ENCODE assay signal across 15 cellular contexts in genomic region chr22:37662039-37662438, GRCh38. TPM values are rescaled to one million over a fixed set of nuclear protein-coding genes. Genes with fewer than 3 reads are reported as not detected.
DNase-seq lines count a peak whose midpoint lies in the region; ATAC-seq, FAIRE-seq and TF ChIP-seq lines count a peak whose summit lies in the region.
"Had no signal": no experiment of that assay in that cellular context is flagged by ENCODE, and none has a peak within 500 bp of the region (broad histone marks: within the 10 kb centered on the region; RNA-seq: fewer than 3 reads in every experiment).

No MANE protein-coding gene starts in this region.

- H3K4me3 ChIP-seq in HepG2 (replicated peaks in 1 of 3; ENCODE audit: insufficient read depth in 1 of 3, low read depth in 2 of 3, low read length in 3 of 3) (peak overlapping the region in 1 of 3 experiments; percentile 97; a peak in 1 of 6 replicates), right lobe of liver (no peak overlapping the region), osteoblast (ENCODE audit: insufficient read depth, low read length) (no peak overlapping the region)
- H3K4me3 ChIP-seq in CD8-positive, alpha-beta memory T cell (ENCODE audit: low read length), result no peak overlapping the region

- POLR2A ChIA-PET in HepG2 (lab: Yijun Ruan, JAX), result interaction anchor here (0.6 to 11.2 kb wide), 16 partner anchors 9 to 148 kb away, joined by 3 to 242 read pairs (median 4); partner anchors contain the start of genes GGA1, LGALS1, NOL12 and SH3BP1
- POLR2A ChIA-PET in CD8-positive, alpha-beta memory T cell (lab: Charles Lee), result interaction anchor here (0.9 to 1.5 kb wide), 4 partner anchors 9 to 19 kb away, joined by 3 to 5 read pairs (median 3); partner anchors contain the start of gene LGALS1

- no peaks in the 10 kb centered on the region; a peak in 1 of 5 replicates for H3K27me3 ChIP-seq in HepG2 (ENCODE audit: control insufficient read depth in 1 of 2, insufficient read depth in 2 of 2, low read length in 2 of 2)
- no peaks in the 10 kb centered on the region for H3K27me3 ChIP-seq in right lobe of liver
- H3K27me3 ChIP-seq in osteoblast (ENCODE audit: insufficient read depth, low read length), result no peaks in the 10 kb centered on the region
- no peaks in the 10 kb centered on the region for H3K27me3 ChIP-seq in CD8-positive, alpha-beta memory T cell (ENCODE audit: insufficient read depth, low read length, poor library complexity, severe bottlenecking)
- H3K27me3 ChIP-seq: BE2C had no signal

- in situ Hi-C loops in HepG2 (cut with HindIII; ENCODE audit: extremely low pct_ligation_motif_present, low pct_unique_long_range_greater_than_20kb), result no loop called here

- H3K27ac Mint-ChIP-seq in brain, result peak overlapping the region; percentile 63 to 93 (median 84)
- peak overlapping the region in 1 of 8 donors; percentile 29 for H3K27ac Mint-ChIP-seq in CD8-positive, alpha-beta memory T cell

- H4K20me1 ChIP-seq in HepG2 (ENCODE audit: insufficient read depth, low read length), result peaks cover 59% of the 10 kb centered on the region
- H4K20me1 ChIP-seq in osteoblast (ENCODE audit: insufficient read depth, low read length), result peaks cover 19% of the 10 kb centered on the region

- no peak for DNase-seq in HepG2 (ENCODE audit: low spot score)
- no peak for DNase-seq in right lobe of liver
- DNase-seq in osteoblast (ENCODE audit: insufficient read length, low spot score, missing footprints), result peak; percentile 31
- DNase-seq in GM19238 (ENCODE audit: insufficient read length, low spot score), result no peak
- no peak for DNase-seq in CD8-positive, alpha-beta memory T cell
- no peak for DNase-seq in KG1 (lab: John Stamatoyannopoulos, UW)
- DNase-seq: activated CD8-positive, alpha-beta memory T cell treated with anti-CD3 and anti-CD28 coated beads, Interleukin-2, amount 50 U/mL, for 48 hours; naive thymus-derived CD8-positive, alpha-beta T cell; NK-92 treated with Interleukin-12 subunit alpha and Interleukin-12 subunit beta, amount 100 ng/mL, for 24 hours; stimulated activated naive CD8-positive, alpha-beta T cell treated with anti-CD3 and anti-CD28 coated beads, Interleukin-15, amount 100 ng/mL, for 72 hours had no signal

- TF ChIP-seq RAD21 in HepG2 (CRISPR knock-in tag; IDR thresholded peaks at IDR 0.05), result no peak

- CTCF ChIA-PET in HepG2 (lab: Yijun Ruan, JAX; ENCODE audit: low intra/inter-chr PET ratio, low total read pairs), result interaction anchor here (1.9 kb wide), 1 partner anchor 20 kb away, joined by 7 read pairs; no protein-coding TSS in a partner anchor
- CTCF ChIA-PET in CD8-positive, alpha-beta memory T cell (lab: Charles Lee), result interaction anchor here (1.1 to 20.3 kb wide), 8 partner anchors 10 to 201 kb away, joined by 4 to 285 read pairs (median 5); partner anchors contain the start of genes LGALS1, NOL12 and SH3BP1

- WGBS in HepG2 (ENCODE audit: low lambda C conversion rate), result 53% methylated on average over 5 of the region's 5 CpGs
- 78% methylated on average over 4 of the region's 5 CpGs for WGBS in right lobe of liver (ENCODE audit: insufficient coverage, low coverage, low lambda C conversion rate, missing lambda C conversion rate)

- peak overlapping the region; percentile 44 for H3K4me2 ChIP-seq in HepG2 (ENCODE audit: low read depth, low read length)
- no peak overlapping the region for H3K4me2 ChIP-seq in osteoblast (ENCODE audit: insufficient read depth, low read length)

- H3K27ac ChIP-seq in HepG2 (ENCODE audit: extremely low read length, insufficient read depth, low read length) (peak overlapping the region; percentile 41), right lobe of liver (no peak overlapping the region), osteoblast (ENCODE audit: low read depth, low read length) (no peak overlapping the region)
- no peak overlapping the region for H3K27ac ChIP-seq in CD8-positive, alpha-beta memory T cell (ENCODE audit: low read depth, low read length)

- intact Hi-C loops in HepG2 (cut with micrococcal nuclease; ENCODE audit: unreplicated experiment) (no loop called here), right lobe of liver (cut with DNase I) (no loop called here)

- no peak overlapping the region for H2AFZ ChIP-seq in HepG2 (ENCODE audit: low read length)
- no peak overlapping the region for H2AFZ ChIP-seq in osteoblast (ENCODE audit: low read length)

- H3K4me3 Mint-ChIP-seq in brain, result peak overlapping the region; percentile 46 to 71 (median 64)
- no peak overlapping the region for H3K4me3 Mint-ChIP-seq in CD8-positive, alpha-beta memory T cell
- H3K4me3 Mint-ChIP-seq: stimulated activated naive CD8-positive, alpha-beta T cell treated with anti-CD3 and anti-CD28 coated beads, Interleukin-15, amount 100 ng/mL, for 72 hours had no signal

- TF ChIP-seq EP300 in HepG2 (IDR thresholded peaks at IDR 0.05; ENCODE audit: low read depth in 2 of 2, low read length in 2 of 2) (no peak), HepG2 (CRISPR knock-in tag; IDR thresholded peaks at IDR 0.05; ENCODE audit: borderline replicate concordance) (no peak)

- no peak for FAIRE-seq in HepG2 (lab: Jason Lieb, UNC)
- FAIRE-seq: H1 had no signal

- TF ChIP-seq CTCF in HepG2 (CRISPR knock-in tag; IDR thresholded peaks at IDR 0.05) (no peak), right lobe of liver (IDR thresholded peaks at IDR 0.05) (no peak), brain (conservative IDR thresholded peaks at IDR 0.05) (no peak), osteoblast (IDR thresholded peaks at IDR 0.05; ENCODE audit: extremely low read depth, low read depth, low read length) (no peak)

- peaks cover 0 to 4% (median 0%) of the 10 kb centered on the region in 5 experiments for H3K9me3 Mint-ChIP-seq in brain
- H3K9me3 Mint-ChIP-seq in CD8-positive, alpha-beta memory T cell, result no peaks in the 10 kb centered on the region
- H3K9me3 Mint-ChIP-seq: naive thymus-derived CD8-positive, alpha-beta T cell; stimulated activated naive CD8-positive, alpha-beta T cell treated with anti-CD3 and anti-CD28 coated beads, Interleukin-15, amount 100 ng/mL, for 72 hours; T-helper 1 cell treated with Interleukin-12 subunit alpha and Interleukin-12 subunit beta and Interleukin-4 antibody, amounts not matched to agents 30 μg/mL and 1 μg/mL, for 36 hours had no signal

- ATAC-seq in HepG2 (no peak), right lobe of liver (no peak), HG03460 (IDR thresholded peaks at IDR 0.05; ENCODE audit: unreplicated experiment) (no peak)
- ATAC-seq: naive thymus-derived CD8-positive, alpha-beta T cell; stimulated activated naive CD8-positive, alpha-beta T cell treated with anti-CD3 and anti-CD28 coated beads, Interleukin-15, amount 100 ng/mL, for 72 hours had no signal

- H3K79me2 ChIP-seq in HepG2 (ENCODE audit: insufficient read depth, low read length), result peaks cover 65% of the 10 kb centered on the region
- peaks cover 59% of the 10 kb centered on the region for H3K79me2 ChIP-seq in osteoblast (ENCODE audit: insufficient read depth, low read length)

- H3K4me1 ChIP-seq in HepG2 (ENCODE audit: insufficient read depth, low read length) (peaks cover 64% of the 10 kb centered on the region), right lobe of liver (peaks cover 0 to 39% (median 16%) of the 10 kb centered on the region in 4 donors), osteoblast (ENCODE audit: insufficient read depth, low read length) (peaks cover 27% of the 10 kb centered on the region)
- H3K4me1 ChIP-seq in CD8-positive, alpha-beta memory T cell (ENCODE audit: insufficient read depth, low read length), result peaks cover 31% of the 10 kb centered on the region

- H3K9me3 ChIP-seq in HepG2 (ENCODE audit: low read length), result no peaks in the 10 kb centered on the region
- H3K9me3 ChIP-seq in right lobe of liver, result no peaks in the 10 kb centered on the region
- H3K9me3 ChIP-seq in osteoblast (ENCODE audit: low read depth, low read length), result no peaks in the 10 kb centered on the region
- H3K9me3 ChIP-seq in CD8-positive, alpha-beta memory T cell (ENCODE audit: low read length), result no peaks in the 10 kb centered on the region
- H3K9me3 ChIP-seq: BE2C had no signal

- H3K36me3 ChIP-seq in HepG2 (replicated peaks in 1 of 2; ENCODE audit: control insufficient read depth in 1 of 2, insufficient read depth in 2 of 2, low read length in 2 of 2) (peaks cover 17 to 29% of the 10 kb centered on the region in 2 experiments), right lobe of liver (peaks cover 0 to 18% (median 9%) of the 10 kb centered on the region in 4 donors), osteoblast (ENCODE audit: insufficient read depth, low read length) (peaks cover 4% of the 10 kb centered on the region)
- H3K36me3 ChIP-seq in CD8-positive, alpha-beta memory T cell (ENCODE audit: insufficient read depth, low read length), result no peaks in the 10 kb centered on the region

- H3K4me1 Mint-ChIP-seq in brain, result peaks cover 42% of the 10 kb centered on the region
- H3K4me1 Mint-ChIP-seq in CD8-positive, alpha-beta memory T cell, result peaks cover 34 to 47% (median 36%) of the 10 kb centered on the region in 3 donors

- TF ChIP-seq POLR2A in HepG2 (IDR thresholded peaks at IDR 0.05; ENCODE audit: insufficient read depth in 1 of 2, low read depth in 2 of 2, low read length in 2 of 2), result no peak
- TF ChIP-seq POLR2A in right lobe of liver (IDR thresholded peaks at IDR 0.05), result no peak

- H3K27me3 Mint-ChIP-seq in brain, result peaks cover 12% of the 10 kb centered on the region
- no peaks in the 10 kb centered on the region for H3K27me3 Mint-ChIP-seq in CD8-positive, alpha-beta memory T cell
- H3K27me3 Mint-ChIP-seq: naive thymus-derived CD8-positive, alpha-beta T cell; stimulated activated naive CD8-positive, alpha-beta T cell treated with anti-CD3 and anti-CD28 coated beads, Interleukin-15, amount 100 ng/mL, for 72 hours had no signal

- BruUV-seq in HepG2 (replicated peaks; lab: Mats Ljungman, UMichigan), result no TSS peak

- H3K36me3 Mint-ChIP-seq in brain, result peaks cover 17% of the 10 kb centered on the region
- H3K36me3 Mint-ChIP-seq in CD8-positive, alpha-beta memory T cell, result peaks cover 0 to 10% (median 0%) of the 10 kb centered on the region in 3 donors

- H3K9ac ChIP-seq in HepG2 (ENCODE audit: insufficient read depth, low read depth, low read length), result 0 out of 2 replicates have a peak overlapping the region, but pooled peaks have one; percentile 25

RNA-seq across cellular contexts. Expression of gene PDXP, which starts 3.5 kb away (rescaled TPM):
- total RNA-seq in HepG2 (2016; rRNA removed; fragmentation: Illumina TruSeq; extraction: Trizol) (46.1 and 58.2 TPM in 2 replicates), right lobe of liver (10 to 100 TPM; 15.7 to 63.4 (median 34.4) TPM), osteoblast (5.0 and 5.8 TPM in 2 replicates)
- 62.9 and 64.6 TPM in 2 replicates for total RNA-seq in HepG2 (2016; cell fraction: cytosol; rRNA removed; fragmentation: Illumina TruSeq; extraction: Trizol; ENCODE audit: low read depth)
- total RNA-seq in HepG2 (2016; cell fraction: insoluble cytoplasmic fraction; rRNA removed; fragmentation: Illumina TruSeq; extraction: Trizol), result 45.3 and 56.4 TPM in 2 replicates
- total RNA-seq in HepG2 (2016; cell fraction: membrane; rRNA removed; fragmentation: Illumina TruSeq; extraction: Trizol), result 118 and 121 TPM in 2 replicates
- 25.4 and 29.3 TPM in 2 replicates for total RNA-seq in HepG2 (2016; cell fraction: nucleus; rRNA removed; fragmentation: Illumina TruSeq; extraction: Trizol)
- polyA plus RNA-seq in HepG2 (2011; rRNA removed) (70.6 and 85.3 TPM in 2 replicates), brain (ENCODE audit: insufficient read depth, low read depth, low replicate concordance) (192 TPM)
- 84.8 and 95.4 TPM in 2 replicates for polyA plus RNA-seq in HepG2 (2011; cell fraction: cytosol; rRNA removed)
- 35.1 and 40.0 TPM in 2 replicates for polyA plus RNA-seq in HepG2 (2011; cell fraction: nucleus; rRNA removed)
- 56.1 and 70.1 TPM in 2 replicates for polyA plus RNA-seq in HepG2 (2012)
- polyA plus RNA-seq in HepG2 (2016; cell fraction: cytosol; fragmentation: Illumina TruSeq; extraction: Trizol; ENCODE audit: low read depth), result 91.9 and 92.3 TPM in 2 replicates
- 62.2 and 67.0 TPM in 2 replicates for polyA plus RNA-seq in HepG2 (2016; cell fraction: insoluble cytoplasmic fraction; fragmentation: Illumina TruSeq; extraction: Trizol; ENCODE audit: low read depth)
- 136 and 141 TPM in 2 replicates for polyA plus RNA-seq in HepG2 (2016; cell fraction: membrane; fragmentation: Illumina TruSeq; extraction: Trizol; ENCODE audit: low read depth)
- 55.6 and 56.4 TPM in 2 replicates for polyA plus RNA-seq in HepG2 (2016; cell fraction: nucleus; fragmentation: Illumina TruSeq; extraction: Trizol; ENCODE audit: insufficient read depth, low read depth)
- 51.1 and 129 TPM in 2 replicates for polyA minus RNA-seq in HepG2 (2011; rRNA and poly(A)+ RNA removed; ENCODE audit: low replicate concordance)
- 45.3 and 51.1 TPM in 2 replicates for polyA minus RNA-seq in HepG2 (2011; cell fraction: cytosol; rRNA and poly(A)+ RNA removed)
- polyA minus RNA-seq in HepG2 (2011; cell fraction: nucleus; rRNA and poly(A)+ RNA removed), result 11.2 and 19.6 TPM in 2 replicates
- 10 to 100 TPM; 36.0 to 37.8 TPM for total RNA-seq in CD8-positive, alpha-beta memory T cell
- polyA plus RNA-seq in CD8-positive, alpha-beta memory T cell, result 7.1 TPM

RNA-seq across cellular contexts. Expression of gene LGALS1, which starts 13.4 kb away (rescaled TPM):
- total RNA-seq in HepG2 (2016; rRNA removed; fragmentation: Illumina TruSeq; extraction: Trizol), result 103 and 124 TPM in 2 replicates
- 57.9 and 62.2 TPM in 2 replicates for total RNA-seq in HepG2 (2016; cell fraction: cytosol; rRNA removed; fragmentation: Illumina TruSeq; extraction: Trizol; ENCODE audit: low read depth)
- total RNA-seq in HepG2 (2016; cell fraction: insoluble cytoplasmic fraction; rRNA removed; fragmentation: Illumina TruSeq; extraction: Trizol), result 112 and 139 TPM in 2 replicates
- 82.6 and 91.4 TPM in 2 replicates for total RNA-seq in HepG2 (2016; cell fraction: membrane; rRNA removed; fragmentation: Illumina TruSeq; extraction: Trizol)
- total RNA-seq in HepG2 (2016; cell fraction: nucleus; rRNA removed; fragmentation: Illumina TruSeq; extraction: Trizol), result 41.9 and 43.3 TPM in 2 replicates
- polyA plus RNA-seq in HepG2 (2011; rRNA removed), result 858 and 969 TPM in 2 replicates
- 832 and 1,201 TPM in 2 replicates for polyA plus RNA-seq in HepG2 (2011; cell fraction: cytosol; rRNA removed)
- polyA plus RNA-seq in HepG2 (2011; cell fraction: nucleus; rRNA removed), result 345 and 371 TPM in 2 replicates
- 159 and 278 TPM in 2 replicates for polyA plus RNA-seq in HepG2 (2012)
- 67.7 and 71.5 TPM in 2 replicates for polyA plus RNA-seq in HepG2 (2016; cell fraction: cytosol; fragmentation: Illumina TruSeq; extraction: Trizol; ENCODE audit: low read depth)
- 127 and 134 TPM in 2 replicates for polyA plus RNA-seq in HepG2 (2016; cell fraction: insoluble cytoplasmic fraction; fragmentation: Illumina TruSeq; extraction: Trizol; ENCODE audit: low read depth)
- polyA plus RNA-seq in HepG2 (2016; cell fraction: membrane; fragmentation: Illumina TruSeq; extraction: Trizol; ENCODE audit: low read depth), result 86.0 and 88.7 TPM in 2 replicates
- polyA plus RNA-seq in HepG2 (2016; cell fraction: nucleus; fragmentation: Illumina TruSeq; extraction: Trizol; ENCODE audit: insufficient read depth, low read depth), result 73.5 and 82.4 TPM in 2 replicates
- polyA minus RNA-seq in HepG2 (2011; rRNA and poly(A)+ RNA removed; ENCODE audit: low replicate concordance), result 698 and 901 TPM in 2 replicates
- polyA minus RNA-seq in HepG2 (2011; cell fraction: cytosol; rRNA and poly(A)+ RNA removed), result 108 and 111 TPM in 2 replicates
- 36.1 and 40.8 TPM in 2 replicates for polyA minus RNA-seq in HepG2 (2011; cell fraction: nucleus; rRNA and poly(A)+ RNA removed)
- total RNA-seq in right lobe of liver, result 100 to 1,000 TPM in 4 of 6 experiments, 10 to 100 TPM in 2; 34.7 to 267 (median 141) TPM
- polyA plus RNA-seq in brain (ENCODE audit: insufficient read depth, low read depth, low replicate concordance), result 304 TPM
- total RNA-seq in osteoblast, result 3,004 and 3,217 TPM in 2 replicates
- 100 to 1,000 TPM; 204 to 223 TPM for total RNA-seq in CD8-positive, alpha-beta memory T cell
- polyA plus RNA-seq in CD8-positive, alpha-beta memory T cell, result 182 TPM

RNA-seq across cellular contexts. Expression of gene SH3BP1, which starts 22.6 kb away (rescaled TPM):
- total RNA-seq in HepG2 (2016; rRNA removed; fragmentation: Illumina TruSeq; extraction: Trizol) (8.4 and 9.4 TPM in 2 replicates), right lobe of liver (1 to 10 TPM; 1.6 to 4.8 (median 2.8) TPM), osteoblast (4.1 and 4.7 TPM in 2 replicates)
- 5.6 and 6.0 TPM in 2 replicates for total RNA-seq in HepG2 (2016; cell fraction: cytosol; rRNA removed; fragmentation: Illumina TruSeq; extraction: Trizol; ENCODE audit: low read depth)
- 6.3 and 8.5 TPM in 2 replicates for total RNA-seq in HepG2 (2016; cell fraction: insoluble cytoplasmic fraction; rRNA removed; fragmentation: Illumina TruSeq; extraction: Trizol)
- 9.2 and 11.0 TPM in 2 replicates for total RNA-seq in HepG2 (2016; cell fraction: membrane; rRNA removed; fragmentation: Illumina TruSeq; extraction: Trizol)
- 6.6 and 9.5 TPM in 2 replicates for total RNA-seq in HepG2 (2016; cell fraction: nucleus; rRNA removed; fragmentation: Illumina TruSeq; extraction: Trizol)
- polyA plus RNA-seq in HepG2 (2011; rRNA removed) (15.7 and 18.5 TPM in 2 replicates), brain (ENCODE audit: insufficient read depth, low read depth, low replicate concordance) (7.6 TPM)
- polyA plus RNA-seq in HepG2 (2011; cell fraction: cytosol; rRNA removed), result 7.3 and 12.2 TPM in 2 replicates
- 56.4 and 86.5 TPM in 2 replicates for polyA plus RNA-seq in HepG2 (2011; cell fraction: nucleus; rRNA removed)
- 23.6 and 27.1 TPM in 2 replicates for polyA plus RNA-seq in HepG2 (2012)
- polyA plus RNA-seq in HepG2 (2016; cell fraction: cytosol; fragmentation: Illumina TruSeq; extraction: Trizol; ENCODE audit: low read depth), result 7.5 and 7.7 TPM in 2 replicates
- 11.5 and 13.3 TPM in 2 replicates for polyA plus RNA-seq in HepG2 (2016; cell fraction: insoluble cytoplasmic fraction; fragmentation: Illumina TruSeq; extraction: Trizol; ENCODE audit: low read depth)
- polyA plus RNA-seq in HepG2 (2016; cell fraction: membrane; fragmentation: Illumina TruSeq; extraction: Trizol; ENCODE audit: low read depth), result 12.3 and 13.5 TPM in 2 replicates
- polyA plus RNA-seq in HepG2 (2016; cell fraction: nucleus; fragmentation: Illumina TruSeq; extraction: Trizol; ENCODE audit: insufficient read depth, low read depth), result 17.9 and 27.8 TPM in 2 replicates
- polyA minus RNA-seq in HepG2 (2011; rRNA and poly(A)+ RNA removed; ENCODE audit: low replicate concordance), result 1.6 and 9.8 TPM in 2 replicates
- polyA minus RNA-seq in HepG2 (2011; cell fraction: cytosol; rRNA and poly(A)+ RNA removed), result 6.4 and 9.8 TPM in 2 replicates
- 7.9 and 15.4 TPM in 2 replicates for polyA minus RNA-seq in HepG2 (2011; cell fraction: nucleus; rRNA and poly(A)+ RNA removed)
- total RNA-seq in CD8-positive, alpha-beta memory T cell, result 10 to 100 TPM; 93.1 to 94.6 TPM
- 32.3 TPM for polyA plus RNA-seq in CD8-positive, alpha-beta memory T cell

RNA-seq across cellular contexts. Expression of gene NOL12, which starts 24.1 kb away (rescaled TPM):
- 27.5 and 31.4 TPM in 2 replicates for total RNA-seq in HepG2 (2016; rRNA removed; fragmentation: Illumina TruSeq; extraction: Trizol)
- total RNA-seq in HepG2 (2016; cell fraction: cytosol; rRNA removed; fragmentation: Illumina TruSeq; extraction: Trizol; ENCODE audit: low read depth), result 16.8 and 19.1 TPM in 2 replicates
- total RNA-seq in HepG2 (2016; cell fraction: insoluble cytoplasmic fraction; rRNA removed; fragmentation: Illumina TruSeq; extraction: Trizol), result 32.5 and 33.9 TPM in 2 replicates
- 15.1 and 15.8 TPM in 2 replicates for total RNA-seq in HepG2 (2016; cell fraction: membrane; rRNA removed; fragmentation: Illumina TruSeq; extraction: Trizol)
- 16.0 and 18.3 TPM in 2 replicates for total RNA-seq in HepG2 (2016; cell fraction: nucleus; rRNA removed; fragmentation: Illumina TruSeq; extraction: Trizol)
- polyA plus RNA-seq in HepG2 (2011; rRNA removed), result 11.8 and 14.3 TPM in 2 replicates
- polyA plus RNA-seq in HepG2 (2011; cell fraction: cytosol; rRNA removed), result 10.6 and 13.4 TPM in 2 replicates
- 22.9 and 24.1 TPM in 2 replicates for polyA plus RNA-seq in HepG2 (2011; cell fraction: nucleus; rRNA removed)
- 7.3 and 8.5 TPM in 2 replicates for polyA plus RNA-seq in HepG2 (2012)
- 11.0 and 12.6 TPM in 2 replicates for polyA plus RNA-seq in HepG2 (2016; cell fraction: cytosol; fragmentation: Illumina TruSeq; extraction: Trizol; ENCODE audit: low read depth)
- polyA plus RNA-seq in HepG2 (2016; cell fraction: insoluble cytoplasmic fraction; fragmentation: Illumina TruSeq; extraction: Trizol; ENCODE audit: low read depth), result 33.1 and 34.7 TPM in 2 replicates
- polyA plus RNA-seq in HepG2 (2016; cell fraction: membrane; fragmentation: Illumina TruSeq; extraction: Trizol; ENCODE audit: low read depth), result 11.4 and 13.2 TPM in 2 replicates
- polyA plus RNA-seq in HepG2 (2016; cell fraction: nucleus; fragmentation: Illumina TruSeq; extraction: Trizol; ENCODE audit: insufficient read depth, low read depth), result 32.5 and 32.7 TPM in 2 replicates
- 17.5 and 18.0 TPM in 2 replicates for polyA minus RNA-seq in HepG2 (2011; rRNA and poly(A)+ RNA removed; ENCODE audit: low replicate concordance)
- polyA minus RNA-seq in HepG2 (2011; cell fraction: cytosol; rRNA and poly(A)+ RNA removed), result 6.7 and 8.4 TPM in 2 replicates
- polyA minus RNA-seq in HepG2 (2011; cell fraction: nucleus; rRNA and poly(A)+ RNA removed), result 18.2 and 19.4 TPM in 2 replicates
- 10 to 100 TPM in 2 of 6 experiments, 1 to 10 TPM in 4; 8.4 to 16.1 (median 9.4) TPM for total RNA-seq in right lobe of liver
- 27.5 TPM for polyA plus RNA-seq in brain (ENCODE audit: insufficient read depth, low read depth, low replicate concordance)
- 8.8 and 9.0 TPM in 2 replicates for total RNA-seq in osteoblast
- total RNA-seq in CD8-positive, alpha-beta memory T cell, result 10 to 100 TPM; 53.6 to 57.2 TPM
- polyA plus RNA-seq in CD8-positive, alpha-beta memory T cell, result 38.3 TPM

RNA-seq across cellular contexts. Expression of gene TRIOBP, which starts 34.8 kb away (rescaled TPM):
- total RNA-seq in HepG2 (2016; rRNA removed; fragmentation: Illumina TruSeq; extraction: Trizol) (11.3 and 15.4 TPM in 2 replicates), right lobe of liver (10 to 100 TPM; 11.7 to 22.8 (median 20.7) TPM), osteoblast (144 and 162 TPM in 2 replicates)
- 7.1 and 8.1 TPM in 2 replicates for total RNA-seq in HepG2 (2016; cell fraction: cytosol; rRNA removed; fragmentation: Illumina TruSeq; extraction: Trizol; ENCODE audit: low read depth)
- 10.9 and 14.5 TPM in 2 replicates for total RNA-seq in HepG2 (2016; cell fraction: insoluble cytoplasmic fraction; rRNA removed; fragmentation: Illumina TruSeq; extraction: Trizol)
- total RNA-seq in HepG2 (2016; cell fraction: membrane; rRNA removed; fragmentation: Illumina TruSeq; extraction: Trizol), result 15.0 and 16.4 TPM in 2 replicates
- total RNA-seq in HepG2 (2016; cell fraction: nucleus; rRNA removed; fragmentation: Illumina TruSeq; extraction: Trizol), result 12.3 and 18.6 TPM in 2 replicates
- polyA plus RNA-seq in HepG2 (2011; rRNA removed) (6.1 and 10.1 TPM in 2 replicates), brain (ENCODE audit: insufficient read depth, low read depth, low replicate concordance) (18.3 TPM)
- 5.6 and 8.0 TPM in 2 replicates for polyA plus RNA-seq in HepG2 (2011; cell fraction: cytosol; rRNA removed)
- 19.7 and 19.9 TPM in 2 replicates for polyA plus RNA-seq in HepG2 (2011; cell fraction: nucleus; rRNA removed)
- 7.0 TPM in 2 replicates for polyA plus RNA-seq in HepG2 (2012)
- 7.6 and 8.0 TPM in 2 replicates for polyA plus RNA-seq in HepG2 (2016; cell fraction: cytosol; fragmentation: Illumina TruSeq; extraction: Trizol; ENCODE audit: low read depth)
- polyA plus RNA-seq in HepG2 (2016; cell fraction: insoluble cytoplasmic fraction; fragmentation: Illumina TruSeq; extraction: Trizol; ENCODE audit: low read depth), result 12.7 and 16.2 TPM in 2 replicates
- polyA plus RNA-seq in HepG2 (2016; cell fraction: membrane; fragmentation: Illumina TruSeq; extraction: Trizol; ENCODE audit: low read depth), result 12.7 and 14.1 TPM in 2 replicates
- 21.7 and 21.8 TPM in 2 replicates for polyA plus RNA-seq in HepG2 (2016; cell fraction: nucleus; fragmentation: Illumina TruSeq; extraction: Trizol; ENCODE audit: insufficient read depth, low read depth)
- polyA minus RNA-seq in HepG2 (2011; rRNA and poly(A)+ RNA removed; ENCODE audit: low replicate concordance), result 23.8 and 48.7 TPM in 2 replicates
- polyA minus RNA-seq in HepG2 (2011; cell fraction: cytosol; rRNA and poly(A)+ RNA removed), result 4.7 and 7.0 TPM in 2 replicates
- 13.6 and 16.2 TPM in 2 replicates for polyA minus RNA-seq in HepG2 (2011; cell fraction: nucleus; rRNA and poly(A)+ RNA removed)
- total RNA-seq in CD8-positive, alpha-beta memory T cell, result 10 to 100 TPM; 26.1 to 26.7 TPM
- 13.6 TPM for polyA plus RNA-seq in CD8-positive, alpha-beta memory T cell

Comparison
In these comparisons a context has a peak if more than half of its experiments do, and no peak if none do; other contexts are left out.
1. H3K4me3 Mint-ChIP-seq: peak in brain (5 of 5); none in CD8-positive, alpha-beta memory T cell (0 of 7).
2. RNA of gene LGALS1, which starts 13.4 kb away (total RNA-seq): 3,004 to 3,217 TPM in osteoblast; 204 to 223 TPM in CD8-positive, alpha-beta memory T cell, 34.7 to 267 TPM in right lobe of liver and 41.9 to 139 TPM in HepG2; every median in the first group is over 10 times any median in the second.
3. RNA of gene SH3BP1, which starts 22.6 kb away (total RNA-seq): 93.1 to 94.6 TPM in CD8-positive, alpha-beta memory T cell; 5.6 to 11.0 TPM in HepG2, 4.1 to 4.7 TPM in osteoblast and 1.6 to 4.8 TPM in right lobe of liver; every median in the first group is over 4 times any median in the second.